8 cellular contexts compared by ENCODE assay signal in the genomic region with DNA sequence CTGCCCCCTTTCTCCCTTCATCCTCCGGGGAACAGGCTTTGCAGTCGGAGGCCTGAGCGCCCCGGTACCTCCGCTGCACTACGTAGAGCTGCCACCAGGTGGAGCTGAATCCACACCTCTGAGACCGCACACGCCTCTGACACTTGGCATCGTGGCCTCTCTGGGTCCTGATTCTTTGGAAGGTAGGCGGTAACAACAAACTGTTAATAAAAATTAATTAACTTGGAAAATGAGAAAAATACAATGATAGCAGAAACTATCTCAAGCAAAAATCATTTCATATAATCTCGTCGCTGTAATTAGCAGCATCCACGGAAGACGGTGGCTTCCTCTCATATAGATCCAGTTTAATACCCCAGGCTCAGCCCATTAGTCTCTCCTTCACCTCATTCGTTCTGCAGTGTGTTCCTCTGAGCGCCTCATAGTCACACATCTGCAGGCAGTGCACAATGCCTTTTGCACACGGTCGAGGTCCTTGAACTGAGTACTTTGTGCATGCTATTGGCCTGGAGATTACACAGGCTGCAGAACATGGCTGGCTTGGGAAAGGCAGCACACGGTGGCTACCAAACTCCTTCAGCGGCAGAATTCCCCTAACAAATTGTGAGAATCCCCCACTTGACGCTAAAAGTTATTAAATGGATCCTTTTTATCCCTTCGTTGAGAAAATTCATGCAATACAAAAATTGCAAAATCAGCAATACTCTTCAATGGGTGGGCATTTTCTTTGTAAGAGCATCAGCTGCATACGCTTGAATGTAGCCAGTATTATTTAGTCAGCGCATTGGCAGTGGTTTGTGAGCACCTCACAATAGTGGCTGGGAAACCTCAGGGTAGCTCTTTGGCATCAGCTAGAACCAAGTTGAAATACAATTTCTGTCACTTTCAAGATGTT. TPM values are rescaled to one million over a fixed set of nuclear protein-coding genes. Genes with fewer than 3 reads are reported as not detected.
DNase-seq lines count a peak whose midpoint lies in the region; ATAC-seq, FAIRE-seq and TF ChIP-seq lines count a peak whose summit lies in the region.

No MANE protein-coding gene starts in this region.

- POLR2A ChIA-PET in A673 (lab: Charles Lee; ENCODE audit: low non-redundant PET) = no interaction called here

- peak; percentile 94 for ATAC-seq in GM18502 (IDR thresholded peaks at IDR 0.05; ENCODE audit: poor library complexity, unreplicated experiment)
- peak; percentile 85 for ATAC-seq in HG02884 (IDR thresholded peaks at IDR 0.05; ENCODE audit: unreplicated experiment)

- H3K9me3 ChIP-seq in A673 (ENCODE audit: low read depth, low read length, poor library complexity, severe bottlenecking) (no peaks in the 10 kb centered on the region), kidney (ENCODE audit: control insufficient read depth in 1 of 2, low read length in 2 of 2) (no peaks in the 10 kb centered on the region)

- CTCF ChIA-PET in A673 (lab: Charles Lee) = interaction anchor here (0.5 to 5.4 kb wide), 3 partner anchors 64 to 207 kb away, joined by 3 to 54 read pairs (median 5); no protein-coding TSS in a partner anchor

- DNase-seq in A673 (ENCODE audit: low spot score) = peak; percentile 77
- DNase-seq in NCI-H2029 treated with DMSO at 0.1 percent for 48 hours (lab: John Stamatoyannopoulos, UW) = peak; percentile 25
- peak; percentile 48 to 77 (median 65) for DNase-seq in activated CD4-positive, CD25-positive, alpha-beta regulatory T cell (lab: John Stamatoyannopoulos, UW)
- peak; percentile 47 for DNase-seq in bronchial epithelial cell (ENCODE audit: low read depth)
- peak; percentile 88 for DNase-seq in kidney
- DNase-seq in stimulated activated CD4-positive, alpha-beta T cell treated with anti-CD3 and anti-CD28 coated beads, Interleukin-2, amount 100 ng/mL, for 48 hours = peak; percentile 82

- no peaks in the 10 kb centered on the region for H3K4me1 ChIP-seq in A673 (ENCODE audit: insufficient read depth, low read length, poor library complexity, severe bottlenecking)
- peaks cover 0 to 3% of the 10 kb centered on the region in 2 donors for H3K4me1 ChIP-seq in kidney (ENCODE audit: control insufficient read depth in 1 of 2, insufficient read depth in 1 of 2, low read depth in 1 of 2, low read length in 2 of 2)

- no peak overlapping the region for H3K9ac ChIP-seq in kidney (ENCODE audit: low read length in 2 of 2)

- intact Hi-C loops in A673 (cut with micrococcal nuclease; ENCODE audit: unreplicated experiment) = loop anchor here (1.0 to 10.0 kb wide), 2 partner anchors 207 to 403 kb away; no protein-coding TSS in a partner anchor
- intact Hi-C loops in kidney (cut with DNase I) = loop anchor here (5.0 to 10.0 kb wide), 2 partner anchors 153 to 204 kb away; a partner anchor contains a TSS

- no TSS peak for BruUV-seq in A673 (replicated peaks; lab: Mats Ljungman, UMichigan)

- peaks cover 6% of the 10 kb centered on the region for H3K27me3 ChIP-seq in A673 (replicated peaks; ENCODE audit: insufficient read depth, low read depth, low read length, poor library complexity)
- H3K27me3 ChIP-seq in bronchial epithelial cell (ENCODE audit: control insufficient read depth, insufficient read depth, low read length) = no peaks in the 10 kb centered on the region

- no peak overlapping the region for H3K27ac ChIP-seq in A673 (ENCODE audit: low read depth, low read length, poor library complexity, severe bottlenecking)
- H3K27ac ChIP-seq in kidney (ENCODE audit: low read depth in 2 of 2, low read length in 2 of 2) = no peak overlapping the region

- no peaks in the 10 kb centered on the region for H3K36me3 ChIP-seq in A673 (ENCODE audit: insufficient read depth, low read length, poor library complexity, severe bottlenecking)
- H3K36me3 ChIP-seq in bronchial epithelial cell (ENCODE audit: control insufficient read depth, insufficient read depth, low read length) = no peaks in the 10 kb centered on the region
- H3K36me3 ChIP-seq in kidney (ENCODE audit: control insufficient read depth in 1 of 2, insufficient read depth in 2 of 2, low read length in 2 of 2) = no peaks in the 10 kb centered on the region

- FAIRE-seq in bronchial epithelial cell (lab: Jason Lieb, UNC) (no peak), kidney (lab: Jason Lieb, UNC) (peak; percentile 50)

- H3K4me3 ChIP-seq in A673 (ENCODE audit: low read depth, low read length, poor library complexity, severe bottlenecking) = no peak overlapping the region
- no peak overlapping the region for H3K4me3 ChIP-seq in bronchial epithelial cell (ENCODE audit: low read depth, low read length)
- no peak overlapping the region for H3K4me3 ChIP-seq in kidney (ENCODE audit: low read length in 2 of 2)

- TF ChIP-seq CTCF in A673 (conservative IDR thresholded peaks at IDR 0.05; ENCODE audit: low read depth, low read length) = peak; percentile 96
- peak; percentile 89 for TF ChIP-seq CTCF in bronchial epithelial cell (IDR thresholded peaks at IDR 0.05; ENCODE audit: insufficient read depth, low read length, severe bottlenecking)
- peak; percentile 99 for TF ChIP-seq CTCF in kidney (IDR thresholded peaks at IDR 0.05; ENCODE audit: borderline replicate concordance, extremely low read depth, insufficient read depth)

RNA-seq across cellular contexts. Expression of a gene that starts 18.7 kb away (rescaled TPM):
- total RNA-seq in A673 (2021) (not detected in 2 replicates), bronchial epithelial cell (0.26 TPM in 1 of 2 replicates, not detected in the other), kidney (not detected)
- polyA plus RNA-seq in kidney (ENCODE audit: insufficient read depth, low read depth, low replicate concordance) = not detected

RNA-seq across cellular contexts. Expression of a gene that starts 43.9 kb away (rescaled TPM):
- total RNA-seq in A673 (2021) = not detected in 2 replicates
- total RNA-seq in bronchial epithelial cell = not detected in 2 replicates
- not detected for total RNA-seq in kidney
- not detected for polyA plus RNA-seq in kidney (ENCODE audit: insufficient read depth, low read depth, low replicate concordance)

RNA-seq across cellular contexts. Expression of a gene that starts 46.1 kb away (rescaled TPM):
- total RNA-seq in A673 (2021) (not detected in 2 replicates), bronchial epithelial cell (0.13 TPM in 1 of 2 replicates, not detected in the other), kidney (0.28 TPM)
- polyA plus RNA-seq in kidney (ENCODE audit: insufficient read depth, low read depth, low replicate concordance) = 0.39 TPM

Comparison
In these comparisons a context has a peak if more than half of its experiments do, and no peak if none do; other contexts are left out.
1. DNase-seq: peak in every context shown above with its lines; median percentile 88 in kidney; 82 in stimulated activated CD4-positive, alpha-beta T cell treated with anti-CD3 and anti-CD28 coated beads, Interleukin-2, amount 100 ng/mL, for 48 hours; 77 in A673; 65 in activated CD4-positive, CD25-positive, alpha-beta regulatory T cell; 47 in bronchial epithelial cell; 25 in NCI-H2029 treated with DMSO at 0.1 percent for 48 hours.